In genomic region chr3:156554842-156555687, GRCh38 we compare ENCODE assay signal across 8 cellular contexts. TPM values are rescaled to one million over a fixed set of nuclear protein-coding genes. Genes with fewer than 3 reads are reported as not detected.
DNase-seq lines count a peak whose midpoint lies in the region; ATAC-seq, FAIRE-seq and TF ChIP-seq lines count a peak whose summit lies in the region.

TSS of gene SSR3 (minus strand) at chr3:156555117. CDS start at chr3:156555089, 28 bp downstream.

- no peaks in the 10 kb centered on the region for H3K9me3 ChIP-seq in iPS-20b (ENCODE audit: insufficient read depth, low read depth, low read length)

- H3K36me3 ChIP-seq in bronchial epithelial cell (ENCODE audit: control insufficient read depth, insufficient read depth, low read length): peaks cover 9% of the 10 kb centered on the region
- H3K36me3 ChIP-seq in iPS-20b (ENCODE audit: insufficient read depth, low read depth, low read length): peaks cover 33% of the 10 kb centered on the region

- CTCF ChIA-PET in AG04449 (lab: Yijun Ruan, JAX): interaction anchor here (0.8 to 7.1 kb wide), 7 partner anchors 9 to 527 kb away, joined by 3 to 52 read pairs (median 5); no protein-coding TSS in a partner anchor

- no peaks in the 10 kb centered on the region for H3K4me1 ChIP-seq in iPS-20b (ENCODE audit: insufficient read depth, low read length)

- TF ChIP-seq CTCF in AG04449 (IDR thresholded peaks at IDR 0.05; ENCODE audit: insufficient read depth, low read length, missing control alignments) (no peak), WI38 (IDR thresholded peaks at IDR 0.05; ENCODE audit: low read depth, low read length) (no peak), bronchial epithelial cell (IDR thresholded peaks at IDR 0.05; ENCODE audit: insufficient read depth, low read length, severe bottlenecking) (no peak)

- FAIRE-seq in bronchial epithelial cell (lab: Jason Lieb, UNC): no peak

- H3K9ac ChIP-seq in iPS-20b (ENCODE audit: low read depth, low read length): peak within 1 kb of the TSS; percentile 95

- DNase-seq in AG04449 (ENCODE audit: low read depth, low spot score): peak; percentile 97
- DNase-seq in NCI-H2227 treated with DMSO at 0.1 percent for 48 hours (lab: John Stamatoyannopoulos, UW): peak; percentile 92
- DNase-seq in bronchial epithelial cell (ENCODE audit: low read depth): peak; percentile 97

- ATAC-seq in GM18907 (IDR thresholded peaks at IDR 0.05; ENCODE audit: unreplicated experiment) (peak; percentile 99), HG03159 (IDR thresholded peaks at IDR 0.05; ENCODE audit: unreplicated experiment) (peak; percentile 99)

- POLR2A ChIA-PET in AG04449 (lab: Yijun Ruan, JAX): interaction anchor here (0.6 to 5.4 kb wide), 15 partner anchors 9 to 534 kb away, joined by 3 to 60 read pairs (median 5); partner anchors contain the start of gene TIPARP

- no peaks in the 10 kb centered on the region for H3K27me3 ChIP-seq in bronchial epithelial cell (ENCODE audit: control insufficient read depth, insufficient read depth, low read length)
- no peaks in the 10 kb centered on the region for H3K27me3 ChIP-seq in iPS-20b (ENCODE audit: insufficient read depth, low read length)

- H3K4me3 ChIP-seq in AG04449 (ENCODE audit: low read depth, low read length): peak within 1 kb of the TSS; percentile 71
- H3K4me3 ChIP-seq in WI38 (ENCODE audit: low read depth, low read length): peak within 1 kb of the TSS; percentile 81
- peak within 1 kb of the TSS; percentile 98 for H3K4me3 ChIP-seq in bronchial epithelial cell (ENCODE audit: low read depth, low read length)
- peak within 1 kb of the TSS; percentile 94 for H3K4me3 ChIP-seq in iPS-20b (ENCODE audit: low read length)
- H3K4me3 ChIP-seq in skin epidermis: peak within 1 kb of the TSS; percentile 76 to 98 (median 81)

- peak within 1 kb of the TSS; percentile 86 for H3K27ac ChIP-seq in iPS-20b (ENCODE audit: low read length)
- peak within 1 kb of the TSS; percentile 58 to 96 (median 88) for H3K27ac ChIP-seq in skin epidermis

RNA-seq across cellular contexts. Expression of gene SSR3, which starts in this region (rescaled TPM):
- 168 and 245 TPM in 2 replicates for total RNA-seq in bronchial epithelial cell

Comparison
In these comparisons a context has a peak if more than half of its experiments do, and no peak if none do; other contexts are left out.
1. Peak in every context shown above with its lines: DNase-seq, ATAC-seq, H3K4me3 ChIP-seq and H3K27ac ChIP-seq.